ENCODE assay signal across 18 cellular contexts in genomic region chr2:43005975-43006833, GRCh38.
DNase-seq lines count a peak whose midpoint lies in the region; ATAC-seq and TF ChIP-seq lines count a peak whose summit lies in the region.
"Had no signal": no experiment of that assay in that cellular context is flagged by ENCODE, and none has a peak within 500 bp of the region (broad histone marks: within the 10 kb centered on the region; RNA-seq: fewer than 3 reads in every experiment).

No MANE protein-coding gene starts in this region.

- no peaks in the 10 kb centered on the region for H3K27me3 ChIP-seq in BLaER1 treated with 17β-estradiol and CSF1 and Interleukin-3, amounts not matched to agents 10 nM and 100 nM
- no peaks in the 10 kb centered on the region for H3K27me3 ChIP-seq in right lobe of liver
- H3K27me3 ChIP-seq: heart right ventricle had no signal

- no peaks in the 10 kb centered on the region for H3K36me3 Mint-ChIP-seq in brain
- no peaks in the 10 kb centered on the region for H3K36me3 Mint-ChIP-seq in activated CD8-positive, alpha-beta T cell treated with anti-CD3 and anti-CD28 coated beads, Interleukin-2, amount 10 ng/mL, durations not matched to agents 7 days and 5 days (ENCODE audit: low read depth)

- H3K9me3 Mint-ChIP-seq in brain = peaks cover 0 to 13% (median 3%) of the 10 kb centered on the region in 5 experiments
- H3K9me3 Mint-ChIP-seq in activated CD8-positive, alpha-beta T cell treated with anti-CD3 and anti-CD28 coated beads, Interleukin-2, amount 10 ng/mL, durations not matched to agents 7 days and 5 days (ENCODE audit: insufficient read depth) = no peaks in the 10 kb centered on the region
- H3K9me3 Mint-ChIP-seq: T-helper 1 cell treated with Interleukin-12 subunit alpha and Interleukin-12 subunit beta and Interleukin-4 antibody, amounts not matched to agents 30 μg/mL and 1 μg/mL, for 36 hours had no signal

- peaks cover 33% of the 10 kb centered on the region for H3K4me1 Mint-ChIP-seq in brain
- peaks cover 7% of the 10 kb centered on the region for H3K4me1 Mint-ChIP-seq in activated CD8-positive, alpha-beta T cell treated with anti-CD3 and anti-CD28 coated beads, Interleukin-2, amount 10 ng/mL, durations not matched to agents 7 days and 5 days (ENCODE audit: low read depth)

- intact Hi-C loops in right lobe of liver (cut with DNase I) (no loop called here), sciatic nerve (cut with DNase I) (no loop called here)

- H3K36me3 ChIP-seq in BLaER1 treated with 17β-estradiol and CSF1 and Interleukin-3, amounts not matched to agents 10 nM and 100 nM = no peaks in the 10 kb centered on the region
- H3K36me3 ChIP-seq in right lobe of liver = no peaks in the 10 kb centered on the region
- H3K36me3 ChIP-seq: heart right ventricle had no signal

- H3K27ac ChIP-seq in BLaER1 treated with 17β-estradiol and CSF1 and Interleukin-3, amounts not matched to agents 10 nM and 100 nM = no peak overlapping the region
- peak overlapping the region; percentile 33 to 80 (median 50) for H3K27ac ChIP-seq in right lobe of liver
- H3K27ac ChIP-seq: heart right ventricle, psoas muscle had no signal

- peaks cover 0 to 21% (median 16%) of the 10 kb centered on the region in 11 experiments; a peak in 17 of 22 replicates for H3K9me3 ChIP-seq in BLaER1 treated with 17β-estradiol and CSF1 and Interleukin-3, amounts not matched to agents 10 nM and 100 nM (replicated peaks in 1 of 11)
- no peaks in the 10 kb centered on the region for H3K9me3 ChIP-seq in right lobe of liver
- H3K9me3 ChIP-seq: psoas muscle had no signal

- TF ChIP-seq POLR2A in right lobe of liver (IDR thresholded peaks at IDR 0.05) = no peak

- H3K4me2 ChIP-seq in BLaER1 treated with 17β-estradiol and CSF1 and Interleukin-3, amounts not matched to agents 10 nM and 100 nM = peak overlapping the region; percentile 56 to 83 (median 67)

- H3K4me1 ChIP-seq in BLaER1 treated with 17β-estradiol and CSF1 and Interleukin-3, amounts not matched to agents 10 nM and 100 nM = peaks cover 19 to 61% (median 54%) of the 10 kb centered on the region in 10 experiments
- H3K4me1 ChIP-seq in right lobe of liver = peaks cover 0 to 27% (median 4%) of the 10 kb centered on the region in 4 donors

- no peaks in the 10 kb centered on the region for H4K20me1 ChIP-seq in BLaER1 treated with 17β-estradiol and CSF1 and Interleukin-3, amounts not matched to agents 10 nM and 100 nM

- CTCF ChIA-PET in activated CD8-positive, alpha-beta T cell treated with anti-CD3 and anti-CD28 coated beads, Interleukin-2, amount 10 ng/mL, durations not matched to agents 7 days and 5 days (lab: Charles Lee) = no interaction called here

- whole genome bisulfite sequencing in right lobe of liver (ENCODE audit: insufficient coverage, low coverage, low lambda C conversion rate, missing lambda C conversion rate) = 30% methylated on average over 3 of the region's 13 CpGs

- H3K4me3 ChIP-seq in BLaER1 treated with 17β-estradiol and CSF1 and Interleukin-3, amounts not matched to agents 10 nM and 100 nM = no peak overlapping the region
- H3K4me3 ChIP-seq in right lobe of liver = peak overlapping the region in 2 of 3 donors; percentile 21 to 35
- H3K4me3 ChIP-seq: heart right ventricle, psoas muscle had no signal

- H3K27me3 Mint-ChIP-seq in brain = peaks cover 3% of the 10 kb centered on the region
- no peaks in the 10 kb centered on the region for H3K27me3 Mint-ChIP-seq in activated CD8-positive, alpha-beta T cell treated with anti-CD3 and anti-CD28 coated beads, Interleukin-2, amount 10 ng/mL, durations not matched to agents 7 days and 5 days (ENCODE audit: low read depth)

- no peak overlapping the region for H3K4me3 Mint-ChIP-seq in brain
- H3K4me3 Mint-ChIP-seq in activated CD8-positive, alpha-beta T cell treated with anti-CD3 and anti-CD28 coated beads, Interleukin-2, amount 10 ng/mL, durations not matched to agents 7 days and 5 days = no peak overlapping the region
- H3K4me3 Mint-ChIP-seq: T-helper 1 cell treated with Interleukin-12 subunit alpha and Interleukin-12 subunit beta and Interleukin-4 antibody, amounts not matched to agents 30 μg/mL and 1 μg/mL, for 36 hours had no signal

- POLR2A ChIA-PET in activated CD8-positive, alpha-beta T cell treated with anti-CD3 and anti-CD28 coated beads, Interleukin-2, amount 10 ng/mL, durations not matched to agents 7 days and 5 days (lab: Charles Lee) = interaction anchor here (0.6 kb wide), 1 partner anchor 358 kb away, joined by 3 read pairs; no protein-coding TSS in a partner anchor

- ATAC-seq in right lobe of liver = peak in 3 of 4 donors; percentile 1 to 3 (median 1)
- peak; percentile 14 for ATAC-seq in sciatic nerve
- no peak for ATAC-seq in GM19455 (IDR thresholded peaks at IDR 0.05; ENCODE audit: unreplicated experiment)
- no peak for ATAC-seq in GM18861 (IDR thresholded peaks at IDR 0.05; ENCODE audit: unreplicated experiment)
- ATAC-seq in activated CD8-positive, alpha-beta T cell treated with anti-CD3 and anti-CD28 coated beads, Interleukin-2, amount 10 ng/mL, durations not matched to agents 7 days and 5 days = no peak
- ATAC-seq: psoas muscle, Right ventricle myocardium inferior had no signal

- peak overlapping the region in 3 of 5 experiments; percentile 15 to 73 (median 71) for H3K27ac Mint-ChIP-seq in brain
- H3K27ac Mint-ChIP-seq in activated CD8-positive, alpha-beta T cell treated with anti-CD3 and anti-CD28 coated beads, Interleukin-2, amount 10 ng/mL, durations not matched to agents 7 days and 5 days = no peak overlapping the region
- H3K27ac Mint-ChIP-seq: T-helper 1 cell treated with Interleukin-12 subunit alpha and Interleukin-12 subunit beta and Interleukin-4 antibody, amounts not matched to agents 30 μg/mL and 1 μg/mL, for 36 hours had no signal

- no peak for TF ChIP-seq CTCF in brain (conservative IDR thresholded peaks at IDR 0.05)
- no peak for TF ChIP-seq CTCF in right lobe of liver (IDR thresholded peaks at IDR 0.05)

- DNase-seq in right lobe of liver (peak in 1 of 3 donors; percentile 17), sciatic nerve (ENCODE audit: low spot score) (no peak), T-helper 2 cell (no peak)
- no peak for DNase-seq in activated CD8-positive, alpha-beta T cell treated with anti-CD3 and anti-CD28 coated beads, Interleukin-2, amount 10 ng/mL, durations not matched to agents 7 days and 5 days
- DNase-seq: activated CD8-positive, alpha-beta memory T cell treated with anti-CD3 and anti-CD28 coated beads, Interleukin-2, amount 50 U/mL, for 4 hours; activated naive CD4-positive, alpha-beta T cell; effector CD4-positive, alpha-beta T cell; heart right ventricle; NCI-H1417; NCI-H2227 treated with DMSO at 0.1 percent for 48 hours; NK-92 treated with Interleukin-12 subunit alpha and Interleukin-12 subunit beta, amount 100 ng/mL, for 24 hours; psoas muscle had no signal

- 0 out of 22 replicates have a peak overlapping the region, but pooled peaks of 1 of the 11 experiments have one; percentile 2 for H3K9ac ChIP-seq in BLaER1 treated with 17β-estradiol and CSF1 and Interleukin-3, amounts not matched to agents 10 nM and 100 nM

Comparison
In these comparisons a context has a peak if more than half of its experiments do, and no peak if none do; other contexts are left out.
1. H3K27ac ChIP-seq: peak in right lobe of liver (3 of 3); none in BLaER1 treated with 17β-estradiol and CSF1 and Interleukin-3, amounts not matched to agents 10 nM and 100 nM (0 of 11).
2. H3K4me3 ChIP-seq: peak in right lobe of liver (2 of 3); none in BLaER1 treated with 17β-estradiol and CSF1 and Interleukin-3, amounts not matched to agents 10 nM and 100 nM (0 of 10).
3. ATAC-seq: peak in right lobe of liver (3 of 4) and sciatic nerve (single experiment); none in GM19455 (single experiment), GM18861 (single experiment) and activated CD8-positive, alpha-beta T cell treated with anti-CD3 and anti-CD28 coated beads, Interleukin-2, amount 10 ng/mL, durations not matched to agents 7 days and 5 days (single experiment).